14 cellular contexts compared by ENCODE assay signal in the genomic region with DNA sequence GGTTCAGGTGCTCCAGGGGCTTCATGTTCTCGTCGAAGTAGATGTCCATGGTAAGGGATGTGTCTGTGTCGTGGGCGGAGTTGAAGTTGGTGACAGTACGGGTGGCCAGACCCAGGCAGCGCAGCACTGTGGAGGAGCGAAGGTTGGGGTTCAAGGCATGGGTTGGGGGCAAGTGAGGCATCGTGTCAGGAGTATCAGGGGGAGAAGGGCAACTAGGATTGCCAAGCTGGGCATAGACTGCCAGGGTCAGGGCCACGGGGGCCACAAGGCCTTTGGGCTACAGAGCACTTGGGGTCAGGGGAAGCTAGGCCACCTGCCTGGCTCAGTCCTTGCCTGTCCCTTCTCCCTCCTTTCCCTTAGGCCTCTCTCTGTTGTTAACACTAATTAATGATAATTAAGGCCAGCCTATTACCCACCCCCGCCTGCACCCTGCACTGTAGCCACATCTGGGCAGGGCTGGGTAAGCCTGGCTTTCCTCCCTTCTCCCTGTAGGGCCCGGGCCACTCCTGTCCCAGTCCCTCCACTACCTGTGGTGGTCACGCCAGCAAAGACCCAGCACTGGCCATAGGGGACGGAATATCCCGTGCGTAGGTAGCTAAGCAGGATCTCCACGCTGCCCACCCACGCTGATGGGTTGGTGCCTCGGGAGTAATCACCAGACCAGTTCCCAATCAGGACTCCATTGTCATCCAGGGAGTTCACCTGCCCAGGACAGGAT.
"Had no signal": no experiment of that assay in that cellular context is flagged by ENCODE, and none has a peak within 500 bp of the region (broad histone marks: within the 10 kb centered on the region; RNA-seq: fewer than 3 reads in every experiment).

No MANE protein-coding gene starts in this region.

- H2AFZ ChIP-seq: parathyroid adenoma had no signal

- H3K9me3 ChIP-seq: gastroesophageal sphincter, tibial artery had no signal

- DNase-seq: activated CD4-positive, alpha-beta T cell treated with anti-CD3 and anti-CD28 coated beads for 48 hours; activated naive CD4-positive, alpha-beta T cell; aorta; hypothalamus; left colon; mesenchymal stem cell; retina; small intestine; T-helper 17 cell had no signal

- ATAC-seq: gastroesophageal sphincter, left colon, T-helper 17 cell, WTC11 had no signal

- H3K4me1 Mint-ChIP-seq: WTC11 had no signal

- H3K27ac ChIP-seq: gastroesophageal sphincter, parathyroid adenoma, tibial artery had no signal

- H3K36me3 Mint-ChIP-seq: WTC11 had no signal

- H3K4me1 ChIP-seq: parathyroid adenoma had no signal

- H3K27me3 Mint-ChIP-seq: T-helper 17 cell had no signal

- H3K9ac ChIP-seq: parathyroid adenoma had no signal

- H3K4me3 ChIP-seq: gastroesophageal sphincter, tibial artery had no signal

- H3K79me2 ChIP-seq: parathyroid adenoma had no signal

- H3K27me3 ChIP-seq: gastroesophageal sphincter, tibial artery had no signal

- H3K4me3 Mint-ChIP-seq: activated T-helper 1 cell treated with anti-CD3 and anti-CD28 coated beads, Interleukin-12 subunit alpha, Interleukin-12 subunit beta, Interleukin-2, Interleukin-4 antibody, amounts not matched to agents 30 ng/mL and 10 ng/mL and 1 ng/mL, durations not matched to agents 14 hours and 24 hours and 36 hours; T-helper 17 cell; WTC11 had no signal

- H3K9me3 Mint-ChIP-seq: activated T-helper 1 cell treated with anti-CD3 and anti-CD28 coated beads, Interleukin-12 subunit alpha, Interleukin-12 subunit beta, Interleukin-2, Interleukin-4 antibody, amounts not matched to agents 30 ng/mL and 10 ng/mL and 1 ng/mL, durations not matched to agents 14 hours and 24 hours and 36 hours; WTC11 had no signal

- H3K27ac Mint-ChIP-seq: activated T-helper 1 cell treated with anti-CD3 and anti-CD28 coated beads, Interleukin-12 subunit alpha, Interleukin-12 subunit beta, Interleukin-2, Interleukin-4 antibody, amounts not matched to agents 30 ng/mL and 10 ng/mL and 1 ng/mL, durations not matched to agents 14 hours and 24 hours and 36 hours; T-helper 17 cell; WTC11 had no signal
